12 cellular contexts compared by ENCODE assay signal in the genomic region with DNA sequence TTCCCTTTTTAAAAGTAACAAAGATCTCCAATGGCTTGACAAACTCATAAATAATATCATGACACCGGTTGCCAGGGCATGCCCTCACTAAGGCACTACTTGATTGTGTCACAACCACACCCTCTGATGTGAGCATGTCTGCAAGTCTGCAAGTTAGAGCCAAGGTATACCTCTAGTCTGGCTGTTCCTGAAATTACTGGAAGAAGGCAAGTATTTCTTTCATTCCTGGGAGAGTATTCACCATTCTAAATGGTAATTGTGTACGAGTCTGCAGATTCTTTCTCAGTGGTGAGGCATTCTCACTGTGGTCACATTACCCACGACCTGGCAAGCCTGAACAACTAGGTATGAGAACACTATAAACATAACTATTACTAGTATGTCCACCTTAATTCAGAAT. TPM values are rescaled to one million over a fixed set of nuclear protein-coding genes. Genes with fewer than 3 reads are reported as not detected.
DNase-seq lines count a peak whose midpoint lies in the region; ATAC-seq and TF ChIP-seq lines count a peak whose summit lies in the region.
"Had no signal": no experiment of that assay in that cellular context is flagged by ENCODE, and none has a peak within 500 bp of the region (broad histone marks: within the 10 kb centered on the region; RNA-seq: fewer than 3 reads in every experiment).

No MANE protein-coding gene starts in this region.

- peaks cover 22% of the 10 kb centered on the region for H3K36me3 Mint-ChIP-seq in osteocyte (ENCODE audit: unreplicated experiment)

- no peaks in the 10 kb centered on the region for H3K9me3 ChIP-seq in colonic mucosa

- H3K9me3 Mint-ChIP-seq in osteocyte (ENCODE audit: unreplicated experiment), result no peaks in the 10 kb centered on the region

- no peak overlapping the region for H3K9ac ChIP-seq in colonic mucosa (ENCODE audit: low read depth in 2 of 2, low read length in 2 of 2)

- H3K27me3 ChIP-seq in BJ (ENCODE audit: control insufficient read depth, insufficient read depth, low read length), result no peaks in the 10 kb centered on the region
- no peaks in the 10 kb centered on the region for H3K27me3 ChIP-seq in colonic mucosa

- no peak overlapping the region for H3K4me3 ChIP-seq in BJ (ENCODE audit: low read depth, low read length)
- H3K4me3 ChIP-seq in colonic mucosa, result no peak overlapping the region

- H3K36me3 ChIP-seq in BJ (ENCODE audit: control insufficient read depth, insufficient read depth, low read length), result no peaks in the 10 kb centered on the region
- H3K36me3 ChIP-seq in colonic mucosa, result no peaks in the 10 kb centered on the region

- H3K4me1 ChIP-seq in colonic mucosa, result no peaks in the 10 kb centered on the region

- POLR2A ChIA-PET in BJ (lab: Charles Lee), result no interaction called here

- peaks cover 54% of the 10 kb centered on the region for H3K4me1 Mint-ChIP-seq in osteocyte (ENCODE audit: unreplicated experiment)

- TF ChIP-seq CTCF in BJ (IDR thresholded peaks at IDR 0.05; ENCODE audit: insufficient read depth, low read depth, low read length) (no peak), osteocyte (IDR thresholded peaks at IDR 0.05) (no peak), colonic mucosa (IDR thresholded peaks at IDR 0.05) (no peak)

- DNase-seq in BJ (ENCODE audit: low read depth) (peak; percentile 60), M059J (ENCODE audit: low read depth) (peak; percentile 91), epithelial cell of prostate (ENCODE audit: low read depth, low spot score) (peak; percentile 98), osteocyte (ENCODE audit: extremely low spot score, unreplicated experiment) (no peak), iPS-NIHi11 (ENCODE audit: low spot score) (no peak), colonic mucosa (no peak), Ammon's horn (ENCODE audit: low spot score) (no peak)
- DNase-seq: NCI-H187, RPMI8226, substantia nigra had no signal

- peak overlapping the region; percentile 97 for H3K27ac ChIP-seq in epithelial cell of prostate
- H3K27ac ChIP-seq in colonic mucosa, result no peak overlapping the region

- H3K27me3 Mint-ChIP-seq in osteocyte (ENCODE audit: unreplicated experiment), result no peaks in the 10 kb centered on the region
- H3K27me3 Mint-ChIP-seq: activated naive CD4-positive, alpha-beta T cell treated with anti-CD3 and anti-CD28 coated beads, Interleukin-2, amount 50 U/mL, for 24 hours had no signal

- CTCF ChIA-PET in BJ (lab: Yijun Ruan, JAX), result interaction anchor here (0.7 to 1.5 kb wide), 4 partner anchors 23 to 93 kb away, joined by 3 to 4 read pairs (median 3); no protein-coding TSS in a partner anchor

- no peak overlapping the region for H3K4me3 Mint-ChIP-seq in osteocyte (ENCODE audit: unreplicated experiment)
- H3K4me3 Mint-ChIP-seq: activated naive CD4-positive, alpha-beta T cell treated with anti-CD3 and anti-CD28 coated beads, Interleukin-2, amount 50 U/mL, for 24 hours had no signal

- peak overlapping the region; percentile 75 for H3K27ac Mint-ChIP-seq in osteocyte (ENCODE audit: unreplicated experiment)

- ATAC-seq in HG03565 (IDR thresholded peaks at IDR 0.05; ENCODE audit: unreplicated experiment), result no peak

- intact Hi-C loops in colonic mucosa (cut with DNase I), result no loop called here

RNA-seq across cellular contexts. Expression of a gene that starts 25.7 kb away (rescaled TPM):
- not detected in 2 replicates for polyA plus RNA-seq in BJ (2011; rRNA removed)
- polyA minus RNA-seq in BJ (2011; rRNA and poly(A)+ RNA removed), result under 0.01 TPM in 2 replicates
- under 0.01 TPM in 1 of 2 replicates, not detected in the other for total RNA-seq in M059J (2014; rRNA removed; shearing (Covaris generic))
- not detected in 2 replicates for total RNA-seq in osteocyte
- total RNA-seq in colonic mucosa, result not detected

Comparison
In these comparisons a context has a peak if more than half of its experiments do, and no peak if none do; other contexts are left out.
1. DNase-seq: peak in BJ (single experiment), M059J (single experiment) and epithelial cell of prostate (single experiment); none in osteocyte (single experiment), iPS-NIHi11 (single experiment), colonic mucosa (single experiment) and Ammon's horn (single experiment).